Comparison of ENCODE assay signal across 1 cellular context in the genomic region with DNA sequence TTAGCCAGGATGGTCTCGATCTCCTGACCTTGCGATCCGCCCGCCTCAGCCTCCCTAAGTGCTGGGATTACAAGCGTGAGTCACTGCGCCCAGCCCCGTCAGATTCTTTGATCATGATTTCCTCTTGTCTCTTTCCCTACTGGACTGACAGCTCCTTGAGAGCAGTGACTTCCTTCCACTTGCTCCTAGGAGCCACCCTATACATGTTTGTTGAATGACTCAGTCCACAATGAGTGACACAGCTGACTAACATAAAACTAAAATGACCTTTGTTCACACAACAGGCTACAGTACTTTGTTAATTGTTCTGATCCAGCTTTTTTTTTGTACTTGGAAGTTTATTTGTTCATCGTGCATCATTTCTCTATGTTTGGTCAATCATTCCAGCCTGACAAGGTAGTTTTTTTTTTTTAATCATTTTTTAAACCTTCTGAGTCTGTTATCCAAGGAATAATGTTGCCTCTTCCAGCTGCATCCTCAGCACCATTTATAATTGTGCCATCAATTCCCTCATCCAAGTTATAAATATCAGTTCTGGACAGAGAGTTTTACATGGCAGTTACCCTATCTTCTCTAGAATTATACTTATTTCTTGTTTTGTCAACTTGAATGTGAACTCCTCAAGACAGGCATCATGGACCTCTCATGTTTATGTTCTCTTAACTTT.
A peak's percentile ranks its signal among the peaks of the same experiment; 100 is the strongest.
TF ChIP-seq lines count a peak whose summit lies in the region.

No MANE protein-coding gene starts in this region.

TF ChIP-seq in HepG2, 621 proteins besides CTCF, POLR2A, EP300 and RAD21 (continued from another document):
- TF ChIP-seq ZNF775 (CRISPR knock-in tag; IDR thresholded peaks at IDR 0.05; ENCODE audit: borderline replicate concordance) (no peak), ESRRA (CRISPR knock-in tag; IDR thresholded peaks at IDR 0.05; ENCODE audit: low read depth) (no peak), ARNT (IDR thresholded peaks at IDR 0.05) (no peak), ZNF383 (CRISPR knock-in tag; IDR thresholded peaks at IDR 0.05; ENCODE audit: borderline replicate concordance) (no peak), ZNF773 (CRISPR knock-in tag; IDR thresholded peaks at IDR 0.05; ENCODE audit: borderline replicate concordance) (no peak), ZNF616 (CRISPR knock-in tag; IDR thresholded peaks at IDR 0.05; ENCODE audit: low read depth) (no peak), ZMYM3 (CRISPR knock-in tag; IDR thresholded peaks at IDR 0.05) (no peak), CC2D1A (CRISPR knock-in tag; IDR thresholded peaks at IDR 0.05) (no peak), ONECUT2 (CRISPR knock-in tag; IDR thresholded peaks at IDR 0.05) (no peak), DNMT1 (CRISPR knock-in tag; IDR thresholded peaks at IDR 0.05) (no peak), ZBTB3 (CRISPR knock-in tag; IDR thresholded peaks at IDR 0.05; ENCODE audit: borderline replicate concordance, low read depth) (no peak), MAF1 (CRISPR knock-in tag; IDR thresholded peaks at IDR 0.05; ENCODE audit: borderline replicate concordance) (no peak), JUNB (CRISPR knock-in tag; IDR thresholded peaks at IDR 0.05; ENCODE audit: borderline replicate concordance) (peak; percentile 45; the same call in 1 of the 2 replicates), SOX6 (IDR thresholded peaks at IDR 0.05) (no peak), SOX6 (CRISPR knock-in tag; IDR thresholded peaks at IDR 0.05) (peak; percentile 53; the same call in 1 of the 2 replicates), PLRG1 (conservative IDR thresholded peaks at IDR 0.05) (no peak), GATAD2A (CRISPR knock-in tag; IDR thresholded peaks at IDR 0.05) (0 out of 2 replicates have a peak, but pooled peaks have one; percentile 15), SNAPC2 (CRISPR knock-in tag; IDR thresholded peaks at IDR 0.05) (no peak), SRSF4 (IDR thresholded peaks at IDR 0.05; ENCODE audit: low read depth, low read length, poor library complexity, severe bottlenecking) (no peak), ZFP37 (CRISPR knock-in tag; IDR thresholded peaks at IDR 0.05; ENCODE audit: borderline replicate concordance) (no peak), KDM4B (CRISPR knock-in tag; IDR thresholded peaks at IDR 0.05) (no peak), DR1 (CRISPR knock-in tag; IDR thresholded peaks at IDR 0.05) (no peak), ZNF563 (CRISPR knock-in tag; IDR thresholded peaks at IDR 0.05) (no peak), NONO (IDR thresholded peaks at IDR 0.05) (no peak), NONO (CRISPR knock-in tag; conservative IDR thresholded peaks at IDR 0.05) (no peak), BORCS8-MEF2B (CRISPR knock-in tag; IDR thresholded peaks at IDR 0.05) (no peak), FOSL2 (CRISPR knock-in tag; IDR thresholded peaks at IDR 0.05) (peak; percentile 92), ZNF572 (CRISPR knock-in tag; IDR thresholded peaks at IDR 0.05) (no peak), RORA (CRISPR knock-in tag; IDR thresholded peaks at IDR 0.05) (no peak), CHCHD3 (CRISPR knock-in tag; IDR thresholded peaks at IDR 0.05) (no peak), GZF1 (CRISPR knock-in tag; IDR thresholded peaks at IDR 0.05) (no peak), FOXA3 (CRISPR knock-in tag; IDR thresholded peaks at IDR 0.05) (no peak), FOXP1 (IDR thresholded peaks at IDR 0.05) (no peak), FOXP1 (CRISPR knock-in tag; IDR thresholded peaks at IDR 0.05) (peak; percentile 15; the same call in 1 of the 2 replicates), ZNF34 (CRISPR knock-in tag; IDR thresholded peaks at IDR 0.05; ENCODE audit: borderline replicate concordance) (no peak), ZNF224 (CRISPR knock-in tag; IDR thresholded peaks at IDR 0.05) (no peak), HOXA5 (CRISPR knock-in tag; IDR thresholded peaks at IDR 0.05) (no peak), SMAD9 (CRISPR knock-in tag; IDR thresholded peaks at IDR 0.05) (no peak)
- TF ChIP-seq, protein P1, sequence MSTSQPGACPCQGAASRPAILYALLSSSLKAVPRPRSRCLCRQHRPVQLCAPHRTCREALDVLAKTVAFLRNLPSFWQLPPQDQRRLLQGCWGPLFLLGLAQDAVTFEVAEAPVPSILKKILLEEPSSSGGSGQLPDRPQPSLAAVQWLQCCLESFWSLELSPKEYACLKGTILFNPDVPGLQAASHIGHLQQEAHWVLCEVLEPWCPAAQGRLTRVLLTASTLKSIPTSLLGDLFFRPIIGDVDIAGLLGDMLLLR (CRISPR knock-in tag; IDR thresholded peaks at IDR 0.05) = no peak
- TF ChIP-seq, protein P2, sequence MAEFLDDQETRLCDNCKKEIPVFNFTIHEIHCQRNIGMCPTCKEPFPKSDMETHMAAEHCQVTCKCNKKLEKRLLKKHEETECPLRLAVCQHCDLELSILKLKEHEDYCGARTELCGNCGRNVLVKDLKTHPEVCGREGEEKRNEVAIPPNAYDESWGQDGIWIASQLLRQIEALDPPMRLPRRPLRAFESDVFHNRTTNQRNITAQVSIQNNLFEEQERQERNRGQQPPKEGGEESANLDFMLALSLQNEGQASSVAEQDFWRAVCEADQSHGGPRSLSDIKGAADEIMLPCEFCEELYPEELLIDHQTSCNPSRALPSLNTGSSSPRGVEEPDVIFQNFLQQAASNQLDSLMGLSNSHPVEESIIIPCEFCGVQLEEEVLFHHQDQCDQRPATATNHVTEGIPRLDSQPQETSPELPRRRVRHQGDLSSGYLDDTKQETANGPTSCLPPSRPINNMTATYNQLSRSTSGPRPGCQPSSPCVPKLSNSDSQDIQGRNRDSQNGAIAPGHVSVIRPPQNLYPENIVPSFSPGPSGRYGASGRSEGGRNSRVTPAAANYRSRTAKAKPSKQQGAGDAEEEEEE (CRISPR knock-in tag; IDR thresholded peaks at IDR 0.05; ENCODE audit: borderline replicate concordance) = no peak
- TF ChIP-seq, protein P3, sequence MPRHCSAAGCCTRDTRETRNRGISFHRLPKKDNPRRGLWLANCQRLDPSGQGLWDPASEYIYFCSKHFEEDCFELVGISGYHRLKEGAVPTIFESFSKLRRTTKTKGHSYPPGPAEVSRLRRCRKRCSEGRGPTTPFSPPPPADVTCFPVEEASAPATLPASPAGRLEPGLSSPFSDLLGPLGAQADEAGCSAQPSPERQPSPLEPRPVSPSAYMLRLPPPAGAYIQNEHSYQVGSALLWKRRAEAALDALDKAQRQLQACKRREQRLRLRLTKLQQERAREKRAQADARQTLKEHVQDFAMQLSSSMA (CRISPR knock-in tag; IDR thresholded peaks at IDR 0.05) = no peak
- TF ChIP-seq, protein P4, sequence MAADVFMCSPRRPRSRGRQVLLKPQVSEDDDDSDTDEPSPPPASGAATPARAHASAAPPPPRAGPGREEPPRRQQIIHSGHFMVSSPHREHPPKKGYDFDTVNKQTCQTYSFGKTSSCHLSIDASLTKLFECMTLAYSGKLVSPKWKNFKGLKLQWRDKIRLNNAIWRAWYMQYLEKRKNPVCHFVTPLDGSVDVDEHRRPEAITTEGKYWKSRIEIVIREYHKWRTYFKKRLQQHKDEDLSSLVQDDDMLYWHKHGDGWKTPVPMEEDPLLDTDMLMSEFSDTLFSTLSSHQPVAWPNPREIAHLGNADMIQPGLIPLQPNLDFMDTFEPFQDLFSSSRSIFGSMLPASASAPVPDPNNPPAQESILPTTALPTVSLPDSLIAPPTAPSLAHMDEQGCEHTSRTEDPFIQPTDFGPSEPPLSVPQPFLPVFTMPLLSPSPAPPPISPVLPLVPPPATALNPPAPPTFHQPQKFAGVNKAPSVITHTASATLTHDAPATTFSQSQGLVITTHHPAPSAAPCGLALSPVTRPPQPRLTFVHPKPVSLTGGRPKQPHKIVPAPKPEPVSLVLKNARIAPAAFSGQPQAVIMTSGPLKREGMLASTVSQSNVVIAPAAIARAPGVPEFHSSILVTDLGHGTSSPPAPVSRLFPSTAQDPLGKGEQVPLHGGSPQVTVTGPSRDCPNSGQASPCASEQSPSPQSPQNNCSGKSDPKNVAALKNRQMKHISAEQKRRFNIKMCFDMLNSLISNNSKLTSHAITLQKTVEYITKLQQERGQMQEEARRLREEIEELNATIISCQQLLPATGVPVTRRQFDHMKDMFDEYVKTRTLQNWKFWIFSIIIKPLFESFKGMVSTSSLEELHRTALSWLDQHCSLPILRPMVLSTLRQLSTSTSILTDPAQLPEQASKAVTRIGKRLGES (CRISPR knock-in tag; IDR thresholded peaks at IDR 0.05; ENCODE audit: borderline replicate concordance) = no peak
- TF ChIP-seq, protein P5, sequence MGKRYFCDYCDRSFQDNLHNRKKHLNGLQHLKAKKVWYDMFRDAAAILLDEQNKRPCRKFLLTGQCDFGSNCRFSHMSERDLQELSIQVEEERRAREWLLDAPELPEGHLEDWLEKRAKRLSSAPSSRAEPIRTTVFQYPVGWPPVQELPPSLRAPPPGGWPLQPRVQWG (CRISPR knock-in tag; IDR thresholded peaks at IDR 0.05; ENCODE audit: borderline replicate concordance, low read depth) = no peak
- TF ChIP-seq, protein P6, sequence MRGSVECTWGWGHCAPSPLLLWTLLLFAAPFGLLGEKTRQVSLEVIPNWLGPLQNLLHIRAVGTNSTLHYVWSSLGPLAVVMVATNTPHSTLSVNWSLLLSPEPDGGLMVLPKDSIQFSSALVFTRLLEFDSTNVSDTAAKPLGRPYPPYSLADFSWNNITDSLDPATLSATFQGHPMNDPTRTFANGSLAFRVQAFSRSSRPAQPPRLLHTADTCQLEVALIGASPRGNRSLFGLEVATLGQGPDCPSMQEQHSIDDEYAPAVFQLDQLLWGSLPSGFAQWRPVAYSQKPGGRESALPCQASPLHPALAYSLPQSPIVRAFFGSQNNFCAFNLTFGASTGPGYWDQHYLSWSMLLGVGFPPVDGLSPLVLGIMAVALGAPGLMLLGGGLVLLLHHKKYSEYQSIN (CRISPR knock-in tag; IDR thresholded peaks at IDR 0.05; ENCODE audit: borderline replicate concordance) = no peak
- TF ChIP-seq, protein P7, sequence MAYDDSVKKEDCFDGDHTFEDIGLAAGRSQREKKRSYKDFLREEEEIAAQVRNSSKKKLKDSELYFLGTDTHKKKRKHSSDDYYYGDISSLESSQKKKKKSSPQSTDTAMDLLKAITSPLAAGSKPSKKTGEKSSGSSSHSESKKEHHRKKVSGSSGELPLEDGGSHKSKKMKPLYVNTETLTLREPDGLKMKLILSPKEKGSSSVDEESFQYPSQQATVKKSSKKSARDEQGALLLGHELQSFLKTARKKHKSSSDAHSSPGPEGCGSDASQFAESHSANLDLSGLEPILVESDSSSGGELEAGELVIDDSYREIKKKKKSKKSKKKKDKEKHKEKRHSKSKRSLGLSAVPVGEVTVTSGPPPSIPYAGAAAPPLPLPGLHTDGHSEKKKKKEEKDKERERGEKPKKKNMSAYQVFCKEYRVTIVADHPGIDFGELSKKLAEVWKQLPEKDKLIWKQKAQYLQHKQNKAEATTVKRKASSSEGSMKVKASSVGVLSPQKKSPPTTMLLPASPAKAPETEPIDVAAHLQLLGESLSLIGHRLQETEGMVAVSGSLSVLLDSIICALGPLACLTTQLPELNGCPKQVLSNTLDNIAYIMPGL (CRISPR knock-in tag; IDR thresholded peaks at IDR 0.05; ENCODE audit: borderline replicate concordance in 1 of 2, low read depth in 1 of 2) = no peak
- TF ChIP-seq, protein P8, sequence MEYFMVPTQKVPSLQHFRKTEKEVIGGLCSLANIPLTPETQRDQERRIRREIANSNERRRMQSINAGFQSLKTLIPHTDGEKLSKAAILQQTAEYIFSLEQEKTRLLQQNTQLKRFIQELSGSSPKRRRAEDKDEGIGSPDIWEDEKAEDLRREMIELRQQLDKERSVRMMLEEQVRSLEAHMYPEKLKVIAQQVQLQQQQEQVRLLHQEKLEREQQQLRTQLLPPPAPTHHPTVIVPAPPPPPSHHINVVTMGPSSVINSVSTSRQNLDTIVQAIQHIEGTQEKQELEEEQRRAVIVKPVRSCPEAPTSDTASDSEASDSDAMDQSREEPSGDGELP (IDR thresholded peaks at IDR 0.05; ENCODE audit: borderline replicate concordance, low read depth) = peak; percentile 70; the same call in 1 of the 2 replicates
